In the genomic region with DNA sequence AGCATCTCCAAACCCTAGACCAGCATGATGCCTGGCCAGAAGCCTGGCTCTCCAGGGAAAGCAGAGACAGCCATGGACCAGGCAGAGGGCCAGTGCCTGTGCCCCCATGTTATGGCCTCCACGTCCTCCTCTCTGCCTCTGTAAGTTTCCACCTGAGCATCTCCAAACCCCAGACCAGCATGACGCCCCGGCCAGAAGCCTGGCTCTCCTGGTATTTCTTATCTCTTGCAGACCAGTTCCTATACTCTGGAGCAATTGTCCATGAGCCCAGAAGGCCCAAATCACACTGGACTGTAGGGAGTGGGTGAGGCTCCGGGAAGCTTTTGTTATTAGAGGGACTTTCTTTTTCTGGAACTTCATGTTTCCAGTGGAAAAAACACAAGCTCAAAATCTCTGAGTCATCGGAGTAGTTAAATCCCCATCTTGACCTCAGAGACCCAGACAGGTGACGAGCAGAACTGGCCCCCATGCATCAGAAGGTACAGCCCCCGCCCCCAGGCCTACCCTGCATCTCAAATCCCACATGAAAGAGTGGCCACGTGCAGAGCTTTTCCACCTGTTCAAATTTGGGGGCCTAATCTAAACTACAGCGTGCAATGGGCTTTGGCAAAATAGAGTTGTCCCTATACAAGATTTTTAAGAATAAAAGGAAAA, we compare ENCODE assay signal across 1 cellular context.
TF ChIP-seq lines count a peak whose summit lies in the region.

No MANE protein-coding gene starts in this region.

TF ChIP-seq in IMR-90, 13 proteins besides CTCF, POLR2A, EP300 and RAD21:
- TF ChIP-seq, protein P1, sequence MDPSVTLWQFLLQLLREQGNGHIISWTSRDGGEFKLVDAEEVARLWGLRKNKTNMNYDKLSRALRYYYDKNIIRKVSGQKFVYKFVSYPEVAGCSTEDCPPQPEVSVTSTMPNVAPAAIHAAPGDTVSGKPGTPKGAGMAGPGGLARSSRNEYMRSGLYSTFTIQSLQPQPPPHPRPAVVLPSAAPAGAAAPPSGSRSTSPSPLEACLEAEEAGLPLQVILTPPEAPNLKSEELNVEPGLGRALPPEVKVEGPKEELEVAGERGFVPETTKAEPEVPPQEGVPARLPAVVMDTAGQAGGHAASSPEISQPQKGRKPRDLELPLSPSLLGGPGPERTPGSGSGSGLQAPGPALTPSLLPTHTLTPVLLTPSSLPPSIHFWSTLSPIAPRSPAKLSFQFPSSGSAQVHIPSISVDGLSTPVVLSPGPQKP (IDR thresholded peaks at IDR 0.05; ENCODE audit: borderline replicate concordance, low read depth, low read length): no peak
- TF ChIP-seq NFE2L2 (IDR thresholded peaks at IDR 0.05; ENCODE audit: low read depth, low read length) (no peak), FOS (IDR thresholded peaks at IDR 0.05; ENCODE audit: low read depth, low read length) (no peak)
